In genomic region chr1:155307247-155307740, GRCh38 we compare ENCODE assay signal across 1 cellular context.
TF ChIP-seq lines count a peak whose summit lies in the region.

No MANE protein-coding gene starts in this region.

TF ChIP-seq in K562, 482 proteins besides CTCF, POLR2A, EP300 and RAD21 (continued from another document and continues in another):
- TF ChIP-seq ZNF512 (tag; IDR thresholded peaks at IDR 0.05) (no peak), ZBTB11 (CRISPR knock-in tag; IDR thresholded peaks at IDR 0.05) (peak in 1 of 3 experiments; percentile 66; a peak in 2 of 6 replicates), ZNF184 (CRISPR knock-in tag; IDR thresholded peaks at IDR 0.05) (no peak), RCOR1 (IDR thresholded peaks at IDR 0.05; ENCODE audit: borderline replicate concordance in 1 of 2, low read depth in 2 of 2, low read length in 2 of 2) (peak in 1 of 2 experiments; percentile 69; a peak in 2 of 4 replicates), KLF6 (CRISPR knock-in tag; IDR thresholded peaks at IDR 0.05; ENCODE audit: borderline replicate concordance) (peak; percentile 98), ZNF398 (CRISPR knock-in tag; IDR thresholded peaks at IDR 0.05) (peak; percentile 83), NFYB (IDR thresholded peaks at IDR 0.05; ENCODE audit: extremely low read depth, insufficient read length) (no peak), RNF2 (IDR thresholded peaks at IDR 0.05) (no peak), HMBOX1 (IDR thresholded peaks at IDR 0.05) (peak; percentile 62; the same call in 1 of the 2 replicates), TRIM24 (IDR thresholded peaks at IDR 0.05) (no peak), SMAD2 (IDR thresholded peaks at IDR 0.05; ENCODE audit: low read depth, low read length) (no peak), LEF1 (IDR thresholded peaks at IDR 0.05) (no peak), ZNF407 (IDR thresholded peaks at IDR 0.05; ENCODE audit: low read depth) (no peak), CBFA2T3 (IDR thresholded peaks at IDR 0.05) (no peak), GATA2 (CRISPR knock-in tag; IDR thresholded peaks at IDR 0.05) (no peak; the same call in 1 of the 2 replicates), ZBTB1 (CRISPR knock-in tag; IDR thresholded peaks at IDR 0.05; ENCODE audit: borderline replicate concordance, low read depth) (no peak), CHD4 (IDR thresholded peaks at IDR 0.05; ENCODE audit: insufficient read depth, insufficient replicate concordance, low read depth, low read length, poor library complexity, severe bottlenecking) (no peak), HOMEZ (CRISPR knock-in tag; IDR thresholded peaks at IDR 0.05) (peak; percentile 96), TARDBP (IDR thresholded peaks at IDR 0.05) (no peak), HDAC6 (IDR thresholded peaks at IDR 0.05; ENCODE audit: low read depth, low read length) (no peak), KHSRP (IDR thresholded peaks at IDR 0.05) (no peak), ARID2 (IDR thresholded peaks at IDR 0.05) (no peak), KLF16 (IDR thresholded peaks at IDR 0.05) (no peak), ATF4 (CRISPR knock-in tag; IDR thresholded peaks at IDR 0.05) (peak; percentile 90), ZNF12 (CRISPR knock-in tag; IDR thresholded peaks at IDR 0.05) (no peak), BCL6 (CRISPR knock-in tag; IDR thresholded peaks at IDR 0.05) (peak; percentile 93), PCBP1 (IDR thresholded peaks at IDR 0.05; ENCODE audit: low read depth, low read length, poor library complexity, severe bottlenecking) (no peak), SNIP1 (IDR thresholded peaks at IDR 0.05; ENCODE audit: low read depth) (no peak), SRSF3 (IDR thresholded peaks at IDR 0.05; ENCODE audit: insufficient read depth, low read length) (no peak), MEIS2 (IDR thresholded peaks at IDR 0.05; ENCODE audit: partially characterized antibody) (no peak), PTTG1 (tag; IDR thresholded peaks at IDR 0.05; ENCODE audit: low read depth) (peak; percentile 97), NFE2 (IDR thresholded peaks at IDR 0.05; ENCODE audit: low read depth) (no peak), CSDE1 (IDR thresholded peaks at IDR 0.05) (no peak), ZNF165 (CRISPR knock-in tag; IDR thresholded peaks at IDR 0.05; ENCODE audit: borderline replicate concordance) (peak; percentile 93), CBX3 (IDR thresholded peaks at IDR 0.05; ENCODE audit: borderline replicate concordance in 1 of 2, low read length in 2 of 2) (0 out of 3 replicates have a peak, but pooled peaks of 1 of the 2 experiments have one; percentile 30), RFX1 (IDR thresholded peaks at IDR 0.05) (no peak), SUPT5H (IDR thresholded peaks at IDR 0.05) (no peak), FOXP4 (CRISPR knock-in tag; IDR thresholded peaks at IDR 0.05; ENCODE audit: borderline replicate concordance) (no peak), IRF2 (CRISPR knock-in tag; IDR thresholded peaks at IDR 0.05) (no peak), RBBP5 (IDR thresholded peaks at IDR 0.05; ENCODE audit: borderline replicate concordance, insufficient read depth, low read length, poor library complexity, severe bottlenecking) (no peak), DPF2 (IDR thresholded peaks at IDR 0.05) (0 out of 2 replicates have a peak, but pooled peaks have one; percentile 69)
